ENCODE assay signal across 8 cellular contexts in genomic region chr15:51759557-51760070, GRCh38. TPM values are rescaled to one million over a fixed set of nuclear protein-coding genes. Genes with fewer than 3 reads are reported as not detected.
DNase-seq lines count a peak whose midpoint lies in the region; ATAC-seq and TF ChIP-seq lines count a peak whose summit lies in the region.

No MANE protein-coding gene starts in this region.

- no peak for TF ChIP-seq CTCF in omental fat pad (IDR thresholded peaks at IDR 0.05)

- peak; percentile 41 for ATAC-seq in omental fat pad (ENCODE audit: low FRiP score)
- ATAC-seq in HG03095 (IDR thresholded peaks at IDR 0.05; ENCODE audit: unreplicated experiment), result no peak
- ATAC-seq in GM21529 (IDR thresholded peaks at IDR 0.05; ENCODE audit: unreplicated experiment), result no peak
- no peak for ATAC-seq in esophagus mucosa

- DNase-seq in GM04503 (ENCODE audit: low read depth), result peak; percentile 82
- peak; percentile 68 for DNase-seq in MV-4-11 (lab: John Stamatoyannopoulos, UW)
- DNase-seq in cerebellar cortex (ENCODE audit: low spot score), result peak; percentile 63
- DNase-seq in omental fat pad (ENCODE audit: low spot score), result no peak
- DNase-seq in mucosa of gallbladder (ENCODE audit: low spot score), result no peak

RNA-seq across cellular contexts. Expression of gene TMOD2, which starts 8.2 kb away (rescaled TPM):
- 10 to 100 TPM in 2 of 4 donors, 1 to 10 TPM in 2; 6.5 to 28.5 (median 12.4) TPM for total RNA-seq in omental fat pad
- total RNA-seq in esophagus mucosa, result 4.1 TPM
- total RNA-seq in mucosa of gallbladder, result 14.0 TPM

RNA-seq across cellular contexts. Expression of gene LYSMD2, which starts 22.2 kb away (rescaled TPM):
- total RNA-seq in omental fat pad (10 to 100 TPM in 3 of 4 donors, 1 to 10 TPM in 1; 8.9 to 21.5 (median 15.9) TPM), esophagus mucosa (6.1 TPM), mucosa of gallbladder (18.2 TPM)

Comparison
In these comparisons a context has a peak if more than half of its experiments do, and no peak if none do; other contexts are left out.
1. DNase-seq: peak in GM04503 (single experiment), MV-4-11 (single experiment) and cerebellar cortex (single experiment); none in omental fat pad (single experiment) and mucosa of gallbladder (single experiment).